20 cellular contexts compared by ENCODE assay signal in genomic region chr5:100560860-100561259, GRCh38.
"Had no signal": no experiment of that assay in that cellular context is flagged by ENCODE, and none has a peak within 500 bp of the region (broad histone marks: within the 10 kb centered on the region; RNA-seq: fewer than 3 reads in every experiment).

No MANE protein-coding gene starts in this region.

- H3K27me3 ChIP-seq: esophagus squamous epithelium, hepatocyte, spleen, tibial artery, upper lobe of left lung, uterus had no signal

- H3K79me2 ChIP-seq: hepatocyte had no signal

- H3K4me3 Mint-ChIP-seq: naive thymus-derived CD4-positive, alpha-beta T cell; nephron progenitor cell; stimulated activated memory B cell treated with anti-CD40 and anti-IgM and Interleukin-4, amounts not matched to agents 10 μg/mL and 1 μg/mL and 100 μg/mL, for 72 hours; stimulated activated naive CD8-positive, alpha-beta T cell treated with anti-CD3 and anti-CD28 coated beads, Interleukin-15, Interleukin-2, amounts not matched to agents 100 ng/mL and 50 ng/mL, for 24 hours had no signal

- DNase-seq: esophagus squamous epithelium; foreskin melanocyte; head of caudate nucleus; mesendoderm; naive thymus-derived CD4-positive, alpha-beta T cell; nephron progenitor cell; retina; spleen; stimulated activated CD4-positive, alpha-beta T cell treated with anti-CD3 and anti-CD28 coated beads, Interleukin-15, amount 100 ng/mL, for 24 hours; stimulated activated CD4-positive, alpha-beta T cell treated with anti-CD3 and anti-CD28 coated beads, Interleukin-1b, Interleukin-23, amount 100 ng/mL, for 48 hours; stimulated activated CD4-positive, alpha-beta T cell treated with anti-CD3 and anti-CD28 coated beads, Interleukin-4, amount 100 ng/mL, for 24 hours; tibial artery; upper lobe of left lung; uterus had no signal

- H2AFZ ChIP-seq: hepatocyte, parathyroid adenoma had no signal

- H3K27ac Mint-ChIP-seq: naive thymus-derived CD4-positive, alpha-beta T cell; stimulated activated memory B cell treated with anti-CD40 and anti-IgM and Interleukin-4, amounts not matched to agents 10 μg/mL and 1 μg/mL and 100 μg/mL, for 72 hours; stimulated activated naive CD8-positive, alpha-beta T cell treated with anti-CD3 and anti-CD28 coated beads, Interleukin-15, Interleukin-2, amounts not matched to agents 100 ng/mL and 50 ng/mL, for 24 hours had no signal

- H3K4me2 ChIP-seq: hepatocyte had no signal

- H3K4me3 ChIP-seq: esophagus squamous epithelium, hepatocyte, prostate gland, spleen, tibial artery, upper lobe of left lung, uterus had no signal

- H3K9me3 Mint-ChIP-seq: stimulated activated memory B cell treated with anti-CD40 and anti-IgM and Interleukin-4, amounts not matched to agents 10 μg/mL and 1 μg/mL and 100 μg/mL, for 72 hours; stimulated activated naive CD8-positive, alpha-beta T cell treated with anti-CD3 and anti-CD28 coated beads, Interleukin-15, Interleukin-2, amounts not matched to agents 100 ng/mL and 50 ng/mL, for 24 hours had no signal

- H3K4me1 Mint-ChIP-seq: nephron progenitor cell had no signal

- ATAC-seq: naive thymus-derived CD4-positive, alpha-beta T cell; sciatic nerve; stimulated activated memory B cell treated with anti-CD40 and anti-IgM and Interleukin-4, amounts not matched to agents 10 μg/mL and 1 μg/mL and 100 μg/mL, for 72 hours had no signal

- H3K4me1 ChIP-seq: esophagus squamous epithelium, prostate gland, spleen, upper lobe of left lung, uterus had no signal

- H3K27me3 Mint-ChIP-seq: naive thymus-derived CD4-positive, alpha-beta T cell; stimulated activated memory B cell treated with anti-CD40 and anti-IgM and Interleukin-4, amounts not matched to agents 10 μg/mL and 1 μg/mL and 100 μg/mL, for 72 hours; stimulated activated naive CD8-positive, alpha-beta T cell treated with anti-CD3 and anti-CD28 coated beads, Interleukin-15, Interleukin-2, amounts not matched to agents 100 ng/mL and 50 ng/mL, for 24 hours had no signal

- H3K27ac ChIP-seq: esophagus squamous epithelium, hepatocyte, parathyroid adenoma, prostate gland, spleen, tibial artery, upper lobe of left lung, uterus had no signal

- H3K36me3 ChIP-seq: prostate gland, uterus had no signal
